ENCODE assay signal across 10 cellular contexts in genomic region chr9:104775574-104775936, GRCh38. TPM values are rescaled to one million over a fixed set of nuclear protein-coding genes. Genes with fewer than 3 reads are reported as not detected.
DNase-seq lines count a peak whose midpoint lies in the region; ATAC-seq and TF ChIP-seq lines count a peak whose summit lies in the region.
"Had no signal": no experiment of that assay in that cellular context is flagged by ENCODE, and none has a peak within 500 bp of the region (broad histone marks: within the 10 kb centered on the region; RNA-seq: fewer than 3 reads in every experiment).

No MANE protein-coding gene starts in this region.

- no peak overlapping the region for H2BK5ac ChIP-seq in trophoblast cell (ENCODE audit: low read depth, low read length, poor library complexity)

- H3K4me3 ChIP-seq in trophoblast cell (ENCODE audit: low read depth, low read length) = no peak overlapping the region

- no peak overlapping the region for H2AK5ac ChIP-seq in trophoblast cell (ENCODE audit: low read length)

- H3K79me1 ChIP-seq in trophoblast cell (ENCODE audit: low read length) = no peaks in the 10 kb centered on the region

- H3K9me3 ChIP-seq in trophoblast cell (ENCODE audit: insufficient read depth, low read depth, low read length) = no peaks in the 10 kb centered on the region

- H3K4me1 ChIP-seq in trophoblast cell (ENCODE audit: control insufficient read depth in 1 of 2, insufficient read depth in 2 of 2, low read length in 2 of 2) = no peaks in the 10 kb centered on the region

- H3K4ac ChIP-seq in trophoblast cell (ENCODE audit: low read depth, low read length) = no peak overlapping the region

- no peaks in the 10 kb centered on the region for H3K27me3 Mint-ChIP-seq in naive B cell
- no peaks in the 10 kb centered on the region for H3K27me3 Mint-ChIP-seq in nephron progenitor cell (ENCODE audit: low read depth, poor library complexity)

- H2BK120ac ChIP-seq in trophoblast cell (ENCODE audit: insufficient read depth, low read length, poor library complexity) = no peak overlapping the region

- H3K27ac ChIP-seq in trophoblast cell (ENCODE audit: low read depth, low read length) = no peak overlapping the region

- no peak overlapping the region for H4K12ac ChIP-seq in trophoblast cell (ENCODE audit: low read depth, low read length)

- H3K4me1 Mint-ChIP-seq in naive B cell (peaks cover 21 to 27% (median 22%) of the 10 kb centered on the region in 3 donors), nephron progenitor cell (no peaks in the 10 kb centered on the region)
- H3K4me1 Mint-ChIP-seq: WTC11 had no signal

- H4K91ac ChIP-seq in trophoblast cell (ENCODE audit: low read depth, low read length) = no peak overlapping the region

- DNase-seq in naive B cell = no peak
- DNase-seq in activated CD4-positive, alpha-beta T cell treated with anti-CD3 and anti-CD28 coated beads, Interleukin-2, amount 50 U/mL, for 48 hours = no peak
- DNase-seq in nephron progenitor cell = no peak
- no peak for DNase-seq in NCI-H2196 (lab: John Stamatoyannopoulos, UW; ENCODE audit: unreplicated experiment)
- DNase-seq in trophoblast cell = no peak
- DNase-seq: anterior cingulate cortex had no signal

- no peak overlapping the region for H4K8ac ChIP-seq in trophoblast cell (ENCODE audit: low read depth, low read length)

- no peak overlapping the region for H2BK12ac ChIP-seq in trophoblast cell (ENCODE audit: low read length)

- H3K18ac ChIP-seq in trophoblast cell (ENCODE audit: low read length) = no peak overlapping the region

- no peak overlapping the region for H3K9ac ChIP-seq in trophoblast cell (ENCODE audit: low read length)

- no peaks in the 10 kb centered on the region for H3K36me3 ChIP-seq in trophoblast cell (ENCODE audit: control insufficient read depth in 1 of 2, insufficient read depth in 2 of 2, low read length in 2 of 2)

- H3K9me3 Mint-ChIP-seq in naive B cell = peaks cover 0 to 7% (median 0%) of the 10 kb centered on the region in 7 donors
- H3K9me3 Mint-ChIP-seq in nephron progenitor cell = no peaks in the 10 kb centered on the region
- H3K9me3 Mint-ChIP-seq: WTC11 had no signal

- no peak overlapping the region for H3K27ac Mint-ChIP-seq in naive B cell
- H3K27ac Mint-ChIP-seq in nephron progenitor cell = no peak overlapping the region
- H3K27ac Mint-ChIP-seq: WTC11 had no signal

- no peak overlapping the region for H3K23ac ChIP-seq in trophoblast cell (ENCODE audit: low read length)

- no peaks in the 10 kb centered on the region for H3K79me2 ChIP-seq in trophoblast cell (ENCODE audit: control insufficient read depth, insufficient read depth, low read length, poor library complexity)

- TF ChIP-seq CTCF in nephron progenitor cell (IDR thresholded peaks at IDR 0.05) = no peak

- H3K4me2 ChIP-seq in trophoblast cell (ENCODE audit: low read length) = no peak overlapping the region

- H3K27me3 ChIP-seq in trophoblast cell (ENCODE audit: insufficient read depth, low read length) = no peaks in the 10 kb centered on the region

- peaks cover 0 to 7% of the 10 kb centered on the region in 2 donors for H3K36me3 Mint-ChIP-seq in naive B cell
- peaks cover 11% of the 10 kb centered on the region for H3K36me3 Mint-ChIP-seq in nephron progenitor cell (ENCODE audit: low read depth)
- H3K36me3 Mint-ChIP-seq: WTC11 had no signal

- no peak overlapping the region for H2AFZ ChIP-seq in trophoblast cell (ENCODE audit: insufficient read depth, low read length, poor library complexity)

- H3K4me3 Mint-ChIP-seq in naive B cell = no peak overlapping the region
- H3K4me3 Mint-ChIP-seq in nephron progenitor cell = no peak overlapping the region
- H3K4me3 Mint-ChIP-seq: WTC11 had no signal

- ATAC-seq in GM18873 (IDR thresholded peaks at IDR 0.05; ENCODE audit: low FRiP score, unreplicated experiment) (peak; percentile 65), GM21825 (IDR thresholded peaks at IDR 0.05; ENCODE audit: unreplicated experiment) (peak; percentile 63), HG03457 (IDR thresholded peaks at IDR 0.05; ENCODE audit: unreplicated experiment) (peak; percentile 60), naive B cell (ENCODE audit: low read depth in 2 of 2) (peak; percentile 41 to 51)
- ATAC-seq: WTC11 had no signal

- H3K14ac ChIP-seq in trophoblast cell (ENCODE audit: low read length) = no peak overlapping the region

RNA-seq across cellular contexts. Expression of gene NIPSNAP3B, which starts 11.6 kb away (rescaled TPM):
- polyA plus RNA-seq in naive B cell (ENCODE audit: low read depth in 6 of 6) = 10 to 100 TPM in 2 of 6 donors, 1 to 10 TPM in 4; 4.4 to 12.1 (median 5.9) TPM
- polyA plus RNA-seq in trophoblast cell (2013) = 0.37 and 0.47 TPM in 2 replicates

RNA-seq across cellular contexts. Expression of gene NIPSNAP3A, which starts 28.1 kb away (rescaled TPM):
- 10 to 100 TPM; 22.1 to 60.3 (median 28.3) TPM for polyA plus RNA-seq in naive B cell (ENCODE audit: low read depth in 6 of 6)
- polyA plus RNA-seq in trophoblast cell (2013) = 15.4 and 15.6 TPM in 2 replicates
